1 cellular context compared by ENCODE assay signal in the genomic region with DNA sequence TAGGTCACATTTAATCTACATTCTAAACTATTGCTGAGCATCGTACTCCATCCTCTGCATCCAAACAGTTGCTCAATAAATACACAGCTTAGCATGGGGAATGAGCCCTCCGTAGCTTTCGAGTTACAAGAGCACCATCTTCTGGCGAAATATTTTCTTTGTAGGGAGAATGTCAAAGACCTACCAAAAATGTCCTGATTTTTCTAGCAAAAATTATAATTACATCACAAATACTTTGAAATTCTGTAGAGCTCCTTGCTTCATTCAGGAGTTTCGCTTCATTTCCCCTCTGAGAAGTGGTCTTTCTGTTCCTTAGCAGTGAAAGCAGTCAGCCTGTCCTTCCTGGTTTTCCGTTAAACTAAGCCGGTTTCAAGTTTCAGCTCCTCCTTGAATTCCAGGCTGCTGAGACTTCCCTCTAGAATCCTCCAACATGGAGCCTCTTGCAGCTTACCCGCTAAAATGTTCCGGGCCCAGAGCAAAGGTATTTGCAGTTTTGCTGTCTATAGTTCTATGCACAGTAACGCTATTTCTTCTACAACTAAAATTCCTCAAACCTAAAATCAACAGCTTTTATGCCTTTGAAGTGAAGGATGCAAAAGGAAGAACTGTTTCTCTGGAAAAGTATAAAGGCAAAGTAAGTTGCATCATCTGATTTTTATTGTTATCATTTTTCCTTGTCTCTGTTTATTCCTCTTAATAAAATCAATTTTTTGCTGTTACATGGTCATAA.
A peak's percentile ranks its signal among the peaks of the same experiment; 100 is the strongest.
TF ChIP-seq lines count a peak whose summit lies in the region.

A gene with protein sequence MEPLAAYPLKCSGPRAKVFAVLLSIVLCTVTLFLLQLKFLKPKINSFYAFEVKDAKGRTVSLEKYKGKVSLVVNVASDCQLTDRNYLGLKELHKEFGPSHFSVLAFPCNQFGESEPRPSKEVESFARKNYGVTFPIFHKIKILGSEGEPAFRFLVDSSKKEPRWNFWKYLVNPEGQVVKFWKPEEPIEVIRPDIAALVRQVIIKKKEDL (plus strand): TSS at position 409 of the 730 bp plus-strand sequence. CDS start 22 bp downstream, at position 431.

TF ChIP-seq in HepG2, 621 proteins besides CTCF, POLR2A, EP300 and RAD21 (continued from another document):
- TF ChIP-seq, protein P1, sequence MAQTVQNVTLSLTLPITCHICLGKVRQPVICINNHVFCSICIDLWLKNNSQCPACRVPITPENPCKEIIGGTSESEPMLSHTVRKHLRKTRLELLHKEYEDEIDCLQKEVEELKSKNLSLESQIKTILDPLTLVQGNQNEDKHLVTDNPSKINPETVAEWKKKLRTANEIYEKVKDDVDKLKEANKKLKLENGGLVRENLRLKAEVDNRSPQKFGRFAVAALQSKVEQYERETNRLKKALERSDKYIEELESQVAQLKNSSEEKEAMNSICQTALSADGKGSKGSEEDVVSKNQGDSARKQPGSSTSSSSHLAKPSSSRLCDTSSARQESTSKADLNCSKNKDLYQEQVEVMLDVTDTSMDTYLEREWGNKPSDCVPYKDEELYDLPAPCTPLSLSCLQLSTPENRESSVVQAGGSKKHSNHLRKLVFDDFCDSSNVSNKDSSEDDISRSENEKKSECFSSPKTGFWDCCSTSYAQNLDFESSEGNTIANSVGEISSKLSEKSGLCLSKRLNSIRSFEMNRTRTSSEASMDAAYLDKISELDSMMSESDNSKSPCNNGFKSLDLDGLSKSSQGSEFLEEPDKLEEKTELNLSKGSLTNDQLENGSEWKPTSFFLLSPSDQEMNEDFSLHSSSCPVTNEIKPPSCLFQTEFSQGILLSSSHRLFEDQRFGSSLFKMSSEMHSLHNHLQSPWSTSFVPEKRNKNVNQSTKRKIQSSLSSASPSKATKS (CRISPR knock-in tag; IDR thresholded peaks at IDR 0.05): no peak
- TF ChIP-seq SIX1 (CRISPR knock-in tag; IDR thresholded peaks at IDR 0.05; ENCODE audit: borderline replicate concordance) (0 out of 2 replicates have a peak, but pooled peaks have one; percentile 48), ZNF549 (CRISPR knock-in tag; IDR thresholded peaks at IDR 0.05) (no peak), KDM5A (IDR thresholded peaks at IDR 0.05; ENCODE audit: borderline replicate concordance, low read length) (peak; percentile 75), SIX4 (CRISPR knock-in tag; IDR thresholded peaks at IDR 0.05) (0 out of 2 replicates have a peak, but pooled peaks have one; percentile 49), SMC3 (IDR thresholded peaks at IDR 0.05; ENCODE audit: low read length) (peak; percentile 20; the same call in 1 of the 2 replicates), STAG1 (CRISPR knock-in tag; IDR thresholded peaks at IDR 0.05) (peak; percentile 63), CEBPB (IDR thresholded peaks at IDR 0.05; ENCODE audit: borderline replicate concordance, low read depth, low read length) (peak; percentile 73; the same call in 1 of the 2 replicates), SALL1 (CRISPR knock-in tag; IDR thresholded peaks at IDR 0.05) (no peak), ZNF660 (CRISPR knock-in tag; IDR thresholded peaks at IDR 0.05; ENCODE audit: borderline replicate concordance, low read depth) (no peak), ZNF737 (CRISPR knock-in tag; IDR thresholded peaks at IDR 0.05; ENCODE audit: borderline replicate concordance) (no peak), ZC3H13 (CRISPR knock-in tag; IDR thresholded peaks at IDR 0.05) (no peak), ZNF782 (CRISPR knock-in tag; IDR thresholded peaks at IDR 0.05; ENCODE audit: borderline replicate concordance) (no peak), TEAD3 (CRISPR knock-in tag; optimal IDR thresholded peaks at IDR 0.05; ENCODE audit: borderline replicate concordance) (peak; percentile 39), ZNF256 (CRISPR knock-in tag; conservative IDR thresholded peaks at IDR 0.05) (no peak), ELF1 (CRISPR knock-in tag; IDR thresholded peaks at IDR 0.05) (no peak), ASH2L (IDR thresholded peaks at IDR 0.05; ENCODE audit: insufficient read length, low read depth, low read length) (peak; percentile 21), ZNF329 (CRISPR knock-in tag; IDR thresholded peaks at IDR 0.05; ENCODE audit: low read depth) (no peak)
- TF ChIP-seq, protein P2, sequence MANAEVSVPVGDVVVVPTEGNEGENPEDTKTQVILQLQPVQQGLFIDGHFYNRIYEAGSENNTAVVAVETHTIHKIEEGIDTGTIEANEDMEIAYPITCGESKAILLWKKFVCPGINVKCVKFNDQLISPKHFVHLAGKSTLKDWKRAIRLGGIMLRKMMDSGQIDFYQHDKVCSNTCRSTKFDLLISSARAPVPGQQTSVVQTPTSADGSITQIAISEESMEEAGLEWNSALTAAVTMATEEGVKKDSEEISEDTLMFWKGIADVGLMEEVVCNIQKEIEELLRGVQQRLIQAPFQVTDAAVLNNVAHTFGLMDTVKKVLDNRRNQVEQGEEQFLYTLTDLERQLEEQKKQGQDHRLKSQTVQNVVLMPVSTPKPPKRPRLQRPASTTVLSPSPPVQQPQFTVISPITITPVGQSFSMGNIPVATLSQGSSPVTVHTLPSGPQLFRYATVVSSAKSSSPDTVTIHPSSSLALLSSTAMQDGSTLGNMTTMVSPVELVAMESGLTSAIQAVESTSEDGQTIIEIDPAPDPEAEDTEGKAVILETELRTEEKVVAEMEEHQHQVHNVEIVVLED (CRISPR knock-in tag; IDR thresholded peaks at IDR 0.05; ENCODE audit: borderline replicate concordance): no peak
- TF ChIP-seq, protein P3, sequence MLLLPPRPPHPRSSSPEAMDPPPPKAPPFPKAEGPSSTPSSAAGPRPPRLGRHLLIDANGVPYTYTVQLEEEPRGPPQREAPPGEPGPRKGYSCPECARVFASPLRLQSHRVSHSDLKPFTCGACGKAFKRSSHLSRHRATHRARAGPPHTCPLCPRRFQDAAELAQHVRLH (CRISPR knock-in tag; IDR thresholded peaks at IDR 0.05; ENCODE audit: borderline replicate concordance, low read depth): no peak
- TF ChIP-seq, protein P4, sequence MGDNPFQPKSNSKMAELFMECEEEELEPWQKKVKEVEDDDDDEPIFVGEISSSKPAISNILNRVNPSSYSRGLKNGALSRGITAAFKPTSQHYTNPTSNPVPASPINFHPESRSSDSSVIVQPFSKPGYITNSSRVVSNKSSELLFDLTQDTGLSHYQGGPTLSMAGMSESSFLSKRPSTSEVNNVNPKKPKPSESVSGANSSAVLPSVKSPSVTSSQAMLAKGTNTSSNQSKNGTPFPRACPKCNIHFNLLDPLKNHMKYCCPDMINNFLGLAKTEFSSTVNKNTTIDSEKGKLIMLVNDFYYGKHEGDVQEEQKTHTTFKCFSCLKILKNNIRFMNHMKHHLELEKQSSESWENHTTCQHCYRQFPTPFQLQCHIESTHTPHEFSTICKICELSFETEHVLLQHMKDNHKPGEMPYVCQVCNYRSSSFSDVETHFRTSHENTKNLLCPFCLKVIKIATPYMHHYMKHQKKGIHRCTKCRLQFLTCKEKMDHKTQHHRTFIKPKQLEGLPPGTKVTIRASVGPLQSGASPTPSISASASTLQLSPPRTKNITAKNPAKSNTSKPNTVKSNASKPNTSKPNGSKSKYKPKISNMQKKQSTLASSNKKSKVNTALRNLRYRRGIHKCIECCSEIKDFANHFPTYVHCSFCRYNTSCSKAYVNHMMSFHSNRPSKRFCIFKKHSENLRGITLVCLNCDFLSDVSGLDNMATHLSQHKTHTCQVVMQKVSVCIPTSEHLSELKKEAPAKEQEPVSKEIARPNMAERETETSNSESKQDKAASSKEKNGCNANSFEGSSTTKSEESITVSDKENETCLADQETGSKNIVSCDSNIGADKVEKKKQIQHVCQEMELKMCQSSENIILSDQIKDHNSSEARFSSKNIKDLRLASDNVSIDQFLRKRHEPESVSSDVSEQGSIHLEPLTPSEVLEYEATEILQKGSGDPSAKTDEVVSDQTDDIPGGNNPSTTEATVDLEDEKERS (CRISPR knock-in tag; IDR thresholded peaks at IDR 0.05): no peak
- TF ChIP-seq, protein P5, sequence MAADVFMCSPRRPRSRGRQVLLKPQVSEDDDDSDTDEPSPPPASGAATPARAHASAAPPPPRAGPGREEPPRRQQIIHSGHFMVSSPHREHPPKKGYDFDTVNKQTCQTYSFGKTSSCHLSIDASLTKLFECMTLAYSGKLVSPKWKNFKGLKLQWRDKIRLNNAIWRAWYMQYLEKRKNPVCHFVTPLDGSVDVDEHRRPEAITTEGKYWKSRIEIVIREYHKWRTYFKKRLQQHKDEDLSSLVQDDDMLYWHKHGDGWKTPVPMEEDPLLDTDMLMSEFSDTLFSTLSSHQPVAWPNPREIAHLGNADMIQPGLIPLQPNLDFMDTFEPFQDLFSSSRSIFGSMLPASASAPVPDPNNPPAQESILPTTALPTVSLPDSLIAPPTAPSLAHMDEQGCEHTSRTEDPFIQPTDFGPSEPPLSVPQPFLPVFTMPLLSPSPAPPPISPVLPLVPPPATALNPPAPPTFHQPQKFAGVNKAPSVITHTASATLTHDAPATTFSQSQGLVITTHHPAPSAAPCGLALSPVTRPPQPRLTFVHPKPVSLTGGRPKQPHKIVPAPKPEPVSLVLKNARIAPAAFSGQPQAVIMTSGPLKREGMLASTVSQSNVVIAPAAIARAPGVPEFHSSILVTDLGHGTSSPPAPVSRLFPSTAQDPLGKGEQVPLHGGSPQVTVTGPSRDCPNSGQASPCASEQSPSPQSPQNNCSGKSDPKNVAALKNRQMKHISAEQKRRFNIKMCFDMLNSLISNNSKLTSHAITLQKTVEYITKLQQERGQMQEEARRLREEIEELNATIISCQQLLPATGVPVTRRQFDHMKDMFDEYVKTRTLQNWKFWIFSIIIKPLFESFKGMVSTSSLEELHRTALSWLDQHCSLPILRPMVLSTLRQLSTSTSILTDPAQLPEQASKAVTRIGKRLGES (CRISPR knock-in tag; IDR thresholded peaks at IDR 0.05; ENCODE audit: borderline replicate concordance): no peak
- TF ChIP-seq, protein P6, sequence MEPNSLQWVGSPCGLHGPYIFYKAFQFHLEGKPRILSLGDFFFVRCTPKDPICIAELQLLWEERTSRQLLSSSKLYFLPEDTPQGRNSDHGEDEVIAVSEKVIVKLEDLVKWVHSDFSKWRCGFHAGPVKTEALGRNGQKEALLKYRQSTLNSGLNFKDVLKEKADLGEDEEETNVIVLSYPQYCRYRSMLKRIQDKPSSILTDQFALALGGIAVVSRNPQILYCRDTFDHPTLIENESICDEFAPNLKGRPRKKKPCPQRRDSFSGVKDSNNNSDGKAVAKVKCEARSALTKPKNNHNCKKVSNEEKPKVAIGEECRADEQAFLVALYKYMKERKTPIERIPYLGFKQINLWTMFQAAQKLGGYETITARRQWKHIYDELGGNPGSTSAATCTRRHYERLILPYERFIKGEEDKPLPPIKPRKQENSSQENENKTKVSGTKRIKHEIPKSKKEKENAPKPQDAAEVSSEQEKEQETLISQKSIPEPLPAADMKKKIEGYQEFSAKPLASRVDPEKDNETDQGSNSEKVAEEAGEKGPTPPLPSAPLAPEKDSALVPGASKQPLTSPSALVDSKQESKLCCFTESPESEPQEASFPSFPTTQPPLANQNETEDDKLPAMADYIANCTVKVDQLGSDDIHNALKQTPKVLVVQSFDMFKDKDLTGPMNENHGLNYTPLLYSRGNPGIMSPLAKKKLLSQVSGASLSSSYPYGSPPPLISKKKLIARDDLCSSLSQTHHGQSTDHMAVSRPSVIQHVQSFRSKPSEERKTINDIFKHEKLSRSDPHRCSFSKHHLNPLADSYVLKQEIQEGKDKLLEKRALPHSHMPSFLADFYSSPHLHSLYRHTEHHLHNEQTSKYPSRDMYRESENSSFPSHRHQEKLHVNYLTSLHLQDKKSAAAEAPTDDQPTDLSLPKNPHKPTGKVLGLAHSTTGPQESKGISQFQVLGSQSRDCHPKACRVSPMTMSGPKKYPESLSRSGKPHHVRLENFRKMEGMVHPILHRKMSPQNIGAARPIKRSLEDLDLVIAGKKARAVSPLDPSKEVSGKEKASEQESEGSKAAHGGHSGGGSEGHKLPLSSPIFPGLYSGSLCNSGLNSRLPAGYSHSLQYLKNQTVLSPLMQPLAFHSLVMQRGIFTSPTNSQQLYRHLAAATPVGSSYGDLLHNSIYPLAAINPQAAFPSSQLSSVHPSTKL (CRISPR knock-in tag; IDR thresholded peaks at IDR 0.05): no peak
- TF ChIP-seq, protein P7, sequence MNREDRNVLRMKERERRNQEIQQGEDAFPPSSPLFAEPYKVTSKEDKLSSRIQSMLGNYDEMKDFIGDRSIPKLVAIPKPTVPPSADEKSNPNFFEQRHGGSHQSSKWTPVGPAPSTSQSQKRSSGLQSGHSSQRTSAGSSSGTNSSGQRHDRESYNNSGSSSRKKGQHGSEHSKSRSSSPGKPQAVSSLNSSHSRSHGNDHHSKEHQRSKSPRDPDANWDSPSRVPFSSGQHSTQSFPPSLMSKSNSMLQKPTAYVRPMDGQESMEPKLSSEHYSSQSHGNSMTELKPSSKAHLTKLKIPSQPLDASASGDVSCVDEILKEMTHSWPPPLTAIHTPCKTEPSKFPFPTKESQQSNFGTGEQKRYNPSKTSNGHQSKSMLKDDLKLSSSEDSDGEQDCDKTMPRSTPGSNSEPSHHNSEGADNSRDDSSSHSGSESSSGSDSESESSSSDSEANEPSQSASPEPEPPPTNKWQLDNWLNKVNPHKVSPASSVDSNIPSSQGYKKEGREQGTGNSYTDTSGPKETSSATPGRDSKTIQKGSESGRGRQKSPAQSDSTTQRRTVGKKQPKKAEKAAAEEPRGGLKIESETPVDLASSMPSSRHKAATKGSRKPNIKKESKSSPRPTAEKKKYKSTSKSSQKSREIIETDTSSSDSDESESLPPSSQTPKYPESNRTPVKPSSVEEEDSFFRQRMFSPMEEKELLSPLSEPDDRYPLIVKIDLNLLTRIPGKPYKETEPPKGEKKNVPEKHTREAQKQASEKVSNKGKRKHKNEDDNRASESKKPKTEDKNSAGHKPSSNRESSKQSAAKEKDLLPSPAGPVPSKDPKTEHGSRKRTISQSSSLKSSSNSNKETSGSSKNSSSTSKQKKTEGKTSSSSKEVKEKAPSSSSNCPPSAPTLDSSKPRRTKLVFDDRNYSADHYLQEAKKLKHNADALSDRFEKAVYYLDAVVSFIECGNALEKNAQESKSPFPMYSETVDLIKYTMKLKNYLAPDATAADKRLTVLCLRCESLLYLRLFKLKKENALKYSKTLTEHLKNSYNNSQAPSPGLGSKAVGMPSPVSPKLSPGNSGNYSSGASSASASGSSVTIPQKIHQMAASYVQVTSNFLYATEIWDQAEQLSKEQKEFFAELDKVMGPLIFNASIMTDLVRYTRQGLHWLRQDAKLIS (CRISPR knock-in tag; IDR thresholded peaks at IDR 0.05): no peak
